In the genomic region with DNA sequence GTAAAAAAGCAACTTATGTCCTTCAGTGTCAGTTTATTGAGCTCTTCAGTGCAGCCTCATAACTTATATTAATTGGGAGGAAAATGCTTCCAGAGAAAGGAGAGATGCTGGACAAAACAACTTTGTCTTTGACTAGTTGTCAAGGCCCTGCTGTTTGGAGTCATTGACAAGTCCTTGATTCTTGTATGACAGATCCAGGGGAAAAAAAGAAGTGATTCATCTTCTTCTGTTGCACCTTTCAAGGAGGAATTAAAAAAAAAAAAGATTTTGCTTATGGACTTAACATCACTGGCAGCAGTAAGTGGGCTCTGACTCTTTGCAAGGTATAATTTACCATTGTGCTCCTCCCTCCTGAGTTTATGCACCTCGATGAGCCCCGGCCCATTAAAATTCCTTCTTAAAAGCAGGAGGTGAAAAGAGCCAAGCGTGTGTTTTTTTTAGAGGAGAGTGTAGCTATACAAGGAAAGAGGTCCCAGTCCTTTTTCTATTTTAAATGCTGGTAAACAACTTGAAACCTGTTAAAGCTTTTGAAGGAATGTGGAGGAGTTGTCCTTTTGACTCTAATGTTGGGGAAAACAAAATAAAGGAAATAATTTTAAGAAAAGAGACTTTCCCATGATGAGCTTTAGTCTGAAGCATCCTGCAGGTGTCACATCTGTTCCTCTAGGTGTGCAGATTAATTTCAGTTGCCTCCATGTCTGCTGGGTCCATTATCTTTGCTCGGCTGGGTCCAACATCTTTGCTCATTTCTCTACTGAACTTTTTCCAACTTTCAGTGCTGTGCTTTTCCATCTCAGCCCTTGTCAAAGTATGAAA, we compare ENCODE assay signal across 10 cellular contexts.
DNase-seq lines count a peak whose midpoint lies in the region; ATAC-seq, FAIRE-seq and TF ChIP-seq lines count a peak whose summit lies in the region.
"Had no signal": no experiment of that assay in that cellular context is flagged by ENCODE, and none has a peak within 500 bp of the region (broad histone marks: within the 10 kb centered on the region; RNA-seq: fewer than 3 reads in every experiment).

No MANE protein-coding gene starts in this region.

- peak overlapping the region; percentile 6 for H3K4me2 ChIP-seq in keratinocyte (ENCODE audit: control insufficient read depth, extremely low read depth, insufficient read depth, low read depth, low read length)

- H3K4me1 Mint-ChIP-seq in T-helper 1 cell treated with Interleukin-12 subunit alpha and Interleukin-12 subunit beta and Interleukin-4 antibody, amounts not matched to agents 30 μg/mL and 1 μg/mL, for 36 hours (ENCODE audit: low read depth): peaks cover 24% of the 10 kb centered on the region

- no peaks in the 10 kb centered on the region for H3K27me3 Mint-ChIP-seq in T-helper 1 cell treated with Interleukin-12 subunit alpha and Interleukin-12 subunit beta and Interleukin-4 antibody, amounts not matched to agents 30 μg/mL and 1 μg/mL, for 36 hours (ENCODE audit: low read depth)

- TF ChIP-seq CTCF in keratinocyte (optimal IDR thresholded peaks at IDR 0.05 in 1 of 3, IDR thresholded peaks at IDR 0.05 in 1 of 3, conservative IDR thresholded peaks at IDR 0.05 in 1 of 3; ENCODE audit: extremely low read depth in 1 of 3, insufficient read depth in 2 of 3, low read length in 3 of 3): peak in 1 of 3 experiments; percentile 12

- no peak for FAIRE-seq in keratinocyte (lab: Jason Lieb, UNC)

- H3K27me3 ChIP-seq in SJCRH30 (no peaks in the 10 kb centered on the region), keratinocyte (ENCODE audit: control insufficient read depth, extremely low read depth, insufficient read depth, low read length) (no peaks in the 10 kb centered on the region)

- H3K9me1 ChIP-seq in keratinocyte (ENCODE audit: control insufficient read depth, extremely low read depth, insufficient read depth, low read length): no peaks in the 10 kb centered on the region

- no peak overlapping the region for H2AFZ ChIP-seq in keratinocyte (ENCODE audit: control insufficient read depth, low read length)

- H3K4me3 ChIP-seq in SJCRH30: no peak overlapping the region
- H3K4me3 ChIP-seq in keratinocyte (ENCODE audit: control insufficient read depth in 2 of 3, extremely low read depth in 1 of 3, insufficient read depth in 2 of 3, low read depth in 1 of 3, low read length in 3 of 3): no peak overlapping the region

- H3K9me3 ChIP-seq in SJCRH30 (replicated peaks) (no peaks in the 10 kb centered on the region), keratinocyte (ENCODE audit: control insufficient read depth, low read depth, low read length) (no peaks in the 10 kb centered on the region)

- no peaks in the 10 kb centered on the region for H4K20me1 ChIP-seq in keratinocyte (ENCODE audit: control insufficient read depth, extremely low read depth, insufficient read depth, low read length)

- H3K9ac ChIP-seq in keratinocyte (ENCODE audit: control insufficient read depth, extremely low read depth, insufficient read depth, low read length): no peak overlapping the region

- H3K27ac ChIP-seq in SJCRH30 (peak overlapping the region; percentile 97; the same call in 1 of the 2 replicates), keratinocyte (ENCODE audit: control insufficient read depth, insufficient read depth, low read length) (peak overlapping the region; percentile 56), temporal lobe (ENCODE audit: low read depth, low read length) (peak overlapping the region; percentile 7)

- no peaks in the 10 kb centered on the region for H3K36me3 Mint-ChIP-seq in T-helper 1 cell treated with Interleukin-12 subunit alpha and Interleukin-12 subunit beta and Interleukin-4 antibody, amounts not matched to agents 30 μg/mL and 1 μg/mL, for 36 hours (ENCODE audit: low read depth)

- H3K4me3 Mint-ChIP-seq in T-helper 1 cell treated with Interleukin-12 subunit alpha and Interleukin-12 subunit beta and Interleukin-4 antibody, amounts not matched to agents 30 μg/mL and 1 μg/mL, for 36 hours: no peak overlapping the region

- DNase-seq in T-helper 1 cell: no peak
- DNase-seq in SJCRH30: no peak
- no peak for DNase-seq in keratinocyte (ENCODE audit: low read depth, low spot score)
- no peak for DNase-seq in stimulated activated CD4-positive, alpha-beta T cell treated with anti-CD3 and anti-CD28 coated beads, Interleukin-4, amount 100 ng/mL, for 1 hour
- DNase-seq: midbrain, NCI-H82 had no signal

- ATAC-seq in GM21360 (IDR thresholded peaks at IDR 0.05; ENCODE audit: unreplicated experiment) (no peak), HG03565 (IDR thresholded peaks at IDR 0.05; ENCODE audit: unreplicated experiment) (no peak)

- no peaks in the 10 kb centered on the region for H3K36me3 ChIP-seq in SJCRH30
- H3K36me3 ChIP-seq in keratinocyte (ENCODE audit: control insufficient read depth in 2 of 2, extremely low read depth in 1 of 2, insufficient read depth in 2 of 2, low read length in 2 of 2): no peaks in the 10 kb centered on the region

- H3K79me2 ChIP-seq in keratinocyte (ENCODE audit: control insufficient read depth, insufficient read depth, low read length): no peaks in the 10 kb centered on the region

- dilution Hi-C loops in keratinocyte (cut with MboI; ENCODE audit: extremely low pct_ligation_motif_present, low sequenced_read_pairs): no loop called here

- H3K9me3 Mint-ChIP-seq in T-helper 1 cell treated with Interleukin-12 subunit alpha and Interleukin-12 subunit beta and Interleukin-4 antibody, amounts not matched to agents 30 μg/mL and 1 μg/mL, for 36 hours: no peaks in the 10 kb centered on the region

- peaks cover 61% of the 10 kb centered on the region for H3K4me1 ChIP-seq in SJCRH30
- H3K4me1 ChIP-seq in keratinocyte (ENCODE audit: control insufficient read depth, extremely low read depth, insufficient read depth, low read length): peaks cover 41% of the 10 kb centered on the region

- H3K27ac Mint-ChIP-seq in T-helper 1 cell treated with Interleukin-12 subunit alpha and Interleukin-12 subunit beta and Interleukin-4 antibody, amounts not matched to agents 30 μg/mL and 1 μg/mL, for 36 hours: peak overlapping the region; percentile 13

Comparison
In these comparisons a context has a peak if more than half of its experiments do, and no peak if none do; other contexts are left out.
1. H3K27ac ChIP-seq: peak in every context shown above with its lines; median percentile 97 in SJCRH30; 56 in keratinocyte; 7 in temporal lobe.